12 cellular contexts compared by ENCODE assay signal in the genomic region with DNA sequence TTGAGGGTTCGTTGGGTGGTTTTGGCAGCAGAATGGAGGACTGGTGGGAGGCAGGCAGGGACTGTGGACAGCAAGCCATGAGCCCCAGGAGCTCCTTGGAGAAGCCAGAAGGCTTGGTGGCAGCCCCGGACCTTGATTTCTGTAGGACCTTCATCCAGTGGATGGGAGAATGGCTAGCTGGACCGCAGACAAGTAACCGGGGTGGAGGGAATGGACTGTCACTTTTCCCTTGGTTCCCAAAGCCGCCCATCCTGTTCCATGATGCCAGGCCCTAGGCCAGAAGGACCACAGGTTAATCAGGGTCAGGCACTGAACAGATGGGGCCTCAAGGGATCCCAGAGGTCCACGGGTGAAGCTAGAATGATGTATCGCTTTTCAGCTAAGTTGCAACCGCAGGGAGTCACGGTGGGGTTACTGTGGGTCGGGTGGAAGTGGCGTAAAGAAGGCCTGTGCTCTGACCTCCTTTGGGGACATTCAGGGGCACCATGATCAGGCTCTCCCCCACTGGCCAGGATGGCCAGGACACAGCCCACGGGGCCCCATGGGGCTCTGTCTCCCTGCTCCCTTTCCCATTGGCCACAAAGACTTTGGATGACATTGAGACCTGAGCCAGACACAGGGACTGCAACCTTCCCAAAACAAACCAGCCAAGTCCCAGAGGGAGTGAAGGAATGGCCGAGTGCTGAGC.
DNase-seq lines count a peak whose midpoint lies in the region; ATAC-seq and TF ChIP-seq lines count a peak whose summit lies in the region.
"Had no signal": no experiment of that assay in that cellular context is flagged by ENCODE, and none has a peak within 500 bp of the region (broad histone marks: within the 10 kb centered on the region; RNA-seq: fewer than 3 reads in every experiment).

No MANE protein-coding gene starts in this region.

- H3K4me3 ChIP-seq in HEK293 (ENCODE audit: low read depth, low read length), result no peak overlapping the region
- no peak overlapping the region for H3K4me3 ChIP-seq in dorsolateral prefrontal cortex
- H3K4me3 ChIP-seq in smooth muscle cell, result no peak overlapping the region

- DNase-seq in dorsolateral prefrontal cortex (no peak), smooth muscle cell (lab: John Stamatoyannopoulos, UW; ENCODE audit: unreplicated experiment) (no peak), Ammon's horn (ENCODE audit: low spot score) (no peak), NCI-H1105 (lab: John Stamatoyannopoulos, UW) (no peak)
- DNase-seq: activated CD4-positive, alpha-beta T cell treated with anti-CD3 and anti-CD28 coated beads, Interleukin-2, amount 50 U/mL, for 4 hours; activated T-cell treated with anti-CD3 and anti-CD28 coated beads, Interleukin-2, amount 50 U/mL, for 24 hours; NCI-H1092 had no signal

- no peaks in the 10 kb centered on the region for H4K20me1 ChIP-seq in smooth muscle cell (ENCODE audit: low read depth)

- POLR2A ChIA-PET in HEK293 (lab: Yijun Ruan, JAX), result interaction anchor here (1.8 kb wide), 1 partner anchor 84 kb away, joined by 6 read pairs; a partner anchor contains a TSS

- H2AFZ ChIP-seq in smooth muscle cell (ENCODE audit: low read depth), result peak overlapping the region; percentile 29

- H3K79me2 ChIP-seq in smooth muscle cell (ENCODE audit: low read depth), result no peaks in the 10 kb centered on the region

- no peak for ATAC-seq in GM19397 (IDR thresholded peaks at IDR 0.05; ENCODE audit: unreplicated experiment)
- ATAC-seq in GM19463 (IDR thresholded peaks at IDR 0.05; ENCODE audit: unreplicated experiment), result no peak

- H3K4me1 ChIP-seq in HEK293 (ENCODE audit: control insufficient read depth, insufficient read depth, low read length) (no peaks in the 10 kb centered on the region; the same call in none of the 2 replicates), smooth muscle cell (ENCODE audit: low read depth) (peaks cover 14% of the 10 kb centered on the region)

- H3K27me3 ChIP-seq in dorsolateral prefrontal cortex (peaks cover 0 to 3% (median 0%) of the 10 kb centered on the region in 45 donors), layer of hippocampus (ENCODE audit: control insufficient read depth, insufficient read depth, low read length) (no peaks in the 10 kb centered on the region), smooth muscle cell (ENCODE audit: low read depth) (no peaks in the 10 kb centered on the region)
- H3K27me3 ChIP-seq: SJSA1 had no signal

- WGBS in smooth muscle cell (ENCODE audit: low lambda C conversion rate), result 94% methylated on average over 13 of the region's 13 CpGs

- CTCF ChIA-PET in HEK293 (lab: Yijun Ruan, JAX), result interaction anchor here (0.6 to 1.4 kb wide), 4 partner anchors 10 to 381 kb away, joined by 4 to 5 read pairs (median 4); a partner anchor contains a TSS

- H3K36me3 ChIP-seq in HEK293 (ENCODE audit: control insufficient read depth in 2 of 2, insufficient read depth in 1 of 2, low read length in 2 of 2), result no peaks in the 10 kb centered on the region
- H3K36me3 ChIP-seq in smooth muscle cell (ENCODE audit: low read depth), result no peaks in the 10 kb centered on the region
- H3K36me3 ChIP-seq: SJSA1 had no signal

- no peak overlapping the region for H3K4me2 ChIP-seq in smooth muscle cell

- TF ChIP-seq CTCF in HEK293 (tag by site-specific recombination; IDR thresholded peaks at IDR 0.05) (no peak), dorsolateral prefrontal cortex (IDR thresholded peaks at IDR 0.05 in 54 of 56, conservative IDR thresholded peaks at IDR 0.05 in 2 of 56; ENCODE audit: low read depth in 1 of 56, partially characterized antibody in 56 of 56) (no peak), smooth muscle cell (IDR thresholded peaks at IDR 0.05; ENCODE audit: borderline replicate concordance, insufficient read depth, poor library complexity, severe bottlenecking) (no peak)

- peaks cover 5% of the 10 kb centered on the region for H3F3A ChIP-seq in smooth muscle cell (ENCODE audit: low read depth)

- H3K27ac ChIP-seq in HEK293 (ENCODE audit: extremely low read depth, low read depth, low read length) (no peak overlapping the region), dorsolateral prefrontal cortex (peak overlapping the region in 58 of 59 donors; percentile 8 to 87 (median 71)), layer of hippocampus (ENCODE audit: low read depth, low read length) (peak overlapping the region; percentile 36), smooth muscle cell (ENCODE audit: low read depth) (no peak overlapping the region)
- H3K27ac ChIP-seq: SJSA1 had no signal

- H3K9ac ChIP-seq in smooth muscle cell (ENCODE audit: low read depth), result no peak overlapping the region

- intact Hi-C loops in dorsolateral prefrontal cortex (cut with DNase I), result loop anchor here in 1 of 2 donors (5.0 kb wide), 1 partner anchor 68 kb away; a partner anchor contains a TSS

- no peaks in the 10 kb centered on the region for H3K9me3 ChIP-seq in HEK293 (ENCODE audit: control insufficient read depth, insufficient read depth, low read depth, low read length)
- H3K9me3 ChIP-seq in smooth muscle cell (replicated peaks; ENCODE audit: low read depth), result no peaks in the 10 kb centered on the region
- H3K9me3 ChIP-seq: SJSA1 had no signal

TF ChIP-seq in HEK293, 187 proteins besides CTCF, POLR2A, EP300 and RAD21:
- TF ChIP-seq ZNF571 (tag by site-specific recombination; IDR thresholded peaks at IDR 0.05), result no peak
- TF ChIP-seq, protein P1, sequence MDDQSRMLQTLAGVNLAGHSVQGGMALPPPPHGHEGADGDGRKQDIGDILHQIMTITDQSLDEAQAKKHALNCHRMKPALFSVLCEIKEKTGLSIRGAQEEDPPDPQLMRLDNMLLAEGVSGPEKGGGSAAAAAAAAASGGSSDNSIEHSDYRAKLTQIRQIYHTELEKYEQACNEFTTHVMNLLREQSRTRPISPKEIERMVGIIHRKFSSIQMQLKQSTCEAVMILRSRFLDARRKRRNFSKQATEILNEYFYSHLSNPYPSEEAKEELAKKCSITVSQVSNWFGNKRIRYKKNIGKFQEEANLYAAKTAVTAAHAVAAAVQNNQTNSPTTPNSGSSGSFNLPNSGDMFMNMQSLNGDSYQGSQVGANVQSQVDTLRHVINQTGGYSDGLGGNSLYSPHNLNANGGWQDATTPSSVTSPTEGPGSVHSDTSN (CRISPR knock-in tag; IDR thresholded peaks at IDR 0.05), result 0 out of 2 replicates have a peak, but pooled peaks have one; percentile 1
TF ChIP-seq in HEK293: peak in this region for 1.

Comparison
In these comparisons a context has a peak if more than half of its experiments do, and no peak if none do; other contexts are left out.
1. H3K27ac ChIP-seq: peak in dorsolateral prefrontal cortex (58 of 59) and layer of hippocampus (single experiment); none in HEK293 (single experiment) and smooth muscle cell (single experiment).